8 cellular contexts compared by ENCODE assay signal in genomic region chr3:101512521-101513418, GRCh38. TPM values are rescaled to one million over a fixed set of nuclear protein-coding genes. Genes with fewer than 3 reads are reported as not detected.
DNase-seq lines count a peak whose midpoint lies in the region; ATAC-seq and TF ChIP-seq lines count a peak whose summit lies in the region.

Gene SENP7, minus strand, starts transcription at chr3:101513212. Its CDS starts 82 bp downstream, at chr3:101513130.

- peak within 1 kb of the TSS; percentile 93 to 96 for H3K27ac ChIP-seq in prostate gland

- ATAC-seq in HG02571 (IDR thresholded peaks at IDR 0.05; ENCODE audit: unreplicated experiment) (peak; percentile 57), left cardiac atrium (peak; percentile 91 to 92)

- TF ChIP-seq POLR2A in prostate gland (IDR thresholded peaks at IDR 0.05), result no peak

- under 1% methylated on average over 59 of the region's 59 CpGs for WGBS in prostate gland

- H3K36me3 ChIP-seq in prostate gland, result no peaks in the 10 kb centered on the region

- H3K4me1 ChIP-seq in prostate gland (replicated peaks), result no peaks in the 10 kb centered on the region

- no peak for TF ChIP-seq CTCF in prostate gland (IDR thresholded peaks at IDR 0.05)

- DNase-seq in GM03348 (ENCODE audit: low spot score), result peak; percentile 94
- peak; percentile 66 for DNase-seq in NCI-H1417 treated with DMSO at 0.1 percent for 48 hours (lab: John Stamatoyannopoulos, UW)
- peak; percentile 63 for DNase-seq in amniotic stem cell (lab: John Stamatoyannopoulos, UW)
- DNase-seq in left cardiac atrium, result peak; percentile 92
- DNase-seq in prostate gland (ENCODE audit: low spot score), result peak; percentile 78
- peak; percentile 82 for DNase-seq in ureter (ENCODE audit: low spot score)

- no peaks in the 10 kb centered on the region for H3K27me3 ChIP-seq in prostate gland (replicated peaks; ENCODE audit: insufficient read depth)

- peak within 1 kb of the TSS; percentile 63 to 68 for H3K4me3 ChIP-seq in prostate gland

- intact Hi-C loops in T-helper 1 cell treated with Interleukin-12 subunit alpha and Interleukin-12 subunit beta and Interleukin-4 antibody, amounts not matched to agents 30 ng/mL and 1 ng/mL, for 36 hours (cut with micrococcal nuclease), result loop anchor here (1.0 to 5.0 kb wide), 7 partner anchors 8 to 1250 kb away; partner anchors contain the start of genes LNP1, TBC1D23, TOMM70 and TRMT10C
- intact Hi-C loops in left cardiac atrium (cut with DNase I) (loop anchor here in 1 of 2 donors (5.0 kb wide), 1 partner anchor 50 kb away; the partner anchor contains the start of gene TRMT10C), prostate gland (cut with DNase I) (loop anchor here (10.0 kb wide), 1 partner anchor 172 kb away; the partner anchor contains the start of gene RPL24)

- H3K9me3 ChIP-seq in prostate gland, result no peaks in the 10 kb centered on the region

RNA-seq across cellular contexts. Expression of gene SENP7, which starts in this region (rescaled TPM):
- total RNA-seq in T-helper 1 cell treated with Interleukin-12 subunit alpha and Interleukin-12 subunit beta and Interleukin-4 antibody, amounts not matched to agents 30 ng/mL and 1 ng/mL, for 36 hours, result 32.1 and 33.3 TPM in 2 replicates
- 10 to 100 TPM in 1 of 2 donors, 1 to 10 TPM in 1; 9.3 to 10.6 TPM for total RNA-seq in left cardiac atrium
- 10 to 100 TPM; 16.4 to 22.7 TPM for total RNA-seq in prostate gland
- total RNA-seq in ureter, result 39.0 TPM

Comparison
In these comparisons a context has a peak if more than half of its experiments do, and no peak if none do; other contexts are left out.
1. Peak in every context shown above with its lines: DNase-seq, ATAC-seq, H3K4me3 ChIP-seq and H3K27ac ChIP-seq.